In the genomic region with DNA sequence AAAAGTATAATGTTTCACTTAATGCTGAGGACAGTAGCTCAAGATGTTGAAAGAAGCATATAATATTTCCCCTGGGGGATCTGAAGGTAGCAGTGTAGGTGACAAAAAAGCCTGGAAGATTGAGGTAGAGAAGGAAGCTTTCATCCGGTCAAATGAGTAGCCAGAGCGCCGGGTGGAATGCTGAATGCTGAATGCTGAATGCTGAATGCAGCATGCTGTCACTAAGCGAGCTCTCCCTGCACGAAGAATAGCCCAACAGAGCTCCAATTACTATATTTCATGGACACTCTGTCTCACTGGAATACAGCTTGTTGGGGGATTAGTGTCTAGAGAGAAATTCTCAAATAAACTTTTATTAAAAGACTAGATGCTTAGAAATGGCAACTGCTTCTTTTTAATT, we compare ENCODE assay signal across 16 cellular contexts.
"Had no signal": no experiment of that assay in that cellular context is flagged by ENCODE, and none has a peak within 500 bp of the region (broad histone marks: within the 10 kb centered on the region; RNA-seq: fewer than 3 reads in every experiment).

No MANE protein-coding gene starts in this region.

- H3K27ac Mint-ChIP-seq: activated CD4-positive, alpha-beta memory T cell treated with anti-CD3 and anti-CD28 coated beads, Interleukin-2, amount 10 ng/mL, durations not matched to agents 7 days and 5 days; activated naive CD8-positive, alpha-beta T cell; progenitor cell of endocrine pancreas had no signal

- H3K4me3 Mint-ChIP-seq: activated CD4-positive, alpha-beta memory T cell treated with anti-CD3 and anti-CD28 coated beads, Interleukin-2, amount 10 ng/mL, durations not matched to agents 7 days and 5 days; activated naive CD8-positive, alpha-beta T cell had no signal

- H3K4me1 Mint-ChIP-seq: activated CD4-positive, alpha-beta memory T cell treated with anti-CD3 and anti-CD28 coated beads, Interleukin-2, amount 10 ng/mL, durations not matched to agents 7 days and 5 days had no signal

- H3K4me1 ChIP-seq: esophagus squamous epithelium, right lobe of liver, spleen, suprapubic skin, upper lobe of left lung had no signal

- DNase-seq: activated CD4-positive, alpha-beta memory T cell treated with anti-CD3 and anti-CD28 coated beads, Interleukin-2, amount 10 ng/mL, durations not matched to agents 7 days and 5 days; activated CD4-positive, alpha-beta T cell treated with anti-CD3 and anti-CD28 coated beads for 1 hour; activated gamma-delta T cell; activated T-cell treated with anti-CD3 and anti-CD28 coated beads, Interleukin-2, amount 50 U/mL, for 48 hours; esophagus squamous epithelium; glutamatergic neuron; left ventricle myocardium superior; right lobe of liver; spleen; stimulated activated CD4-positive, alpha-beta T cell treated with anti-CD3 and anti-CD28 coated beads, Interleukin-1b, Interleukin-23, amount 100 ng/mL, for 48 hours; stimulated activated naive CD4-positive, alpha-beta T cell; upper lobe of left lung had no signal

- H3K27me3 ChIP-seq: esophagus squamous epithelium, right lobe of liver, spleen, suprapubic skin, upper lobe of left lung had no signal

- H3K36me3 Mint-ChIP-seq: activated naive CD8-positive, alpha-beta T cell had no signal

- H3K27me3 Mint-ChIP-seq: activated CD4-positive, alpha-beta memory T cell treated with anti-CD3 and anti-CD28 coated beads, Interleukin-2, amount 10 ng/mL, durations not matched to agents 7 days and 5 days; activated naive CD8-positive, alpha-beta T cell had no signal

- H3K9me3 ChIP-seq: esophagus squamous epithelium, right lobe of liver, spleen, suprapubic skin, upper lobe of left lung had no signal

- FAIRE-seq: bronchial epithelial cell had no signal

- H3K27ac ChIP-seq: esophagus squamous epithelium, right lobe of liver, spleen, suprapubic skin, upper lobe of left lung had no signal

- ATAC-seq: left ventricle myocardium superior, right lobe of liver had no signal
